Comparison of ENCODE assay signal across 8 cellular contexts in the genomic region with DNA sequence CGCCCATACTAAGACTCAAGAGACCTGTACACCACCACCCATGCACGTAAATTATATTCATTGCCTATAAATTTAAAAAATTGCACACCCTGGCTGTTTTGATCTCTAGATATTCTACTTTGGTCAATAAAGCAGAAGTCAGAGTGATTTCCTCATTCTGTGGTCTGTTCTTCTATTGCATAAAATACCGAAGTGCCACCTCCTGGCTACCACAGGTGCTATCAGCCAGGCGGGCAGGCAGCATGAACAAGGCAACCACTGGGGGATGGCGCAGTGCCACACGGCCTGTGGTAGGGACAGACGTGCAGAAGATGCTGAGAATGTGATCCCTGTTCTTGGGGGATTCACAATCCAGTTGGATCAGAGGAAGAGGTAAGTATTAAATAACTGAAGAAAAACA.
DNase-seq lines count a peak whose midpoint lies in the region; ATAC-seq, FAIRE-seq and TF ChIP-seq lines count a peak whose summit lies in the region.

No MANE protein-coding gene starts in this region.

- no peak overlapping the region for H2AK5ac ChIP-seq in H1 (ENCODE audit: low read depth, low read length)

- no peaks in the 10 kb centered on the region for H4K20me1 ChIP-seq in H1 (replicated peaks in 1 of 2; ENCODE audit: control insufficient read depth in 1 of 2, insufficient read depth in 2 of 2, low read length in 2 of 2)

- no peak overlapping the region for H3K14ac ChIP-seq in H1 (ENCODE audit: insufficient read length)

- no peak overlapping the region for H2BK15ac ChIP-seq in H1 (ENCODE audit: low read length)

- no peak overlapping the region for H2BK20ac ChIP-seq in H1 (ENCODE audit: low read length)

- no peak overlapping the region for H2BK120ac ChIP-seq in H1 (replicated peaks; ENCODE audit: low read depth, low read length)

- no peak overlapping the region for H3K23ac ChIP-seq in H1 (ENCODE audit: insufficient read length)

- H3K4ac ChIP-seq in H1 (replicated peaks; ENCODE audit: insufficient read length, low read depth, low read length) = no peak overlapping the region

- H4K5ac ChIP-seq in H1 (ENCODE audit: insufficient read length, low read depth, low read length) = no peak overlapping the region

- H3K36me3 ChIP-seq in H1 (ENCODE audit: control insufficient read depth in 2 of 4, insufficient read depth in 4 of 4, low read length in 3 of 4) = no peaks in the 10 kb centered on the region; a peak in 1 of 8 replicates

- TF ChIP-seq CTCF in A549 (IDR thresholded peaks at IDR 0.05) (0 out of 3 replicates have a peak, but pooled peaks have one; percentile 22), H1 (IDR thresholded peaks at IDR 0.05; ENCODE audit: control extremely low read depth in 1 of 3, insufficient read depth in 1 of 3, low read depth in 1 of 3, low read length in 3 of 3) (peak; percentile 39 to 49 (median 46))

- no peak overlapping the region for H3K4me2 ChIP-seq in A549
- no peak overlapping the region for H3K4me2 ChIP-seq in H1 (ENCODE audit: insufficient read depth in 1 of 2, low read depth in 2 of 2, low read length in 2 of 2)

- H3K4me1 ChIP-seq in A549 (no peaks in the 10 kb centered on the region), H1 (replicated peaks in 1 of 4; ENCODE audit: control insufficient read depth in 3 of 4, insufficient read depth in 4 of 4, low read length in 3 of 4) (no peaks in the 10 kb centered on the region)

- CTCF ChIA-PET in A549 (lab: Yijun Ruan, JAX) (no interaction called here), H1 (lab: Charles Lee; ENCODE audit: partially characterized antibody) (interaction anchor here (1.3 kb wide), 1 partner anchor 50 kb away, joined by 3 read pairs; no protein-coding TSS in a partner anchor)

- H2AFZ ChIP-seq in H1 (ENCODE audit: low read length) = no peak overlapping the region

- TF ChIP-seq RAD21 in A549 (conservative IDR thresholded peaks at IDR 0.05 in 1 of 2, IDR thresholded peaks at IDR 0.05 in 1 of 2) = peak; percentile 14 to 39; a peak in 2 of 5 replicates
- peak in 1 of 2 experiments; percentile 50; a peak in 2 of 4 replicates for TF ChIP-seq RAD21 in H1 (IDR thresholded peaks at IDR 0.05 in 1 of 2, conservative IDR thresholded peaks at IDR 0.05 in 1 of 2; ENCODE audit: low read depth in 2 of 2, low read length in 2 of 2)

- DNase-seq in A549 (ENCODE audit: low read depth in 1 of 2, low spot score in 1 of 2) (peak in 1 of 2 experiments; percentile 52), GM19240 (ENCODE audit: insufficient read length, low spot score) (peak; percentile 19), NCI-H2107 (lab: John Stamatoyannopoulos, UW) (peak; percentile 38), H1 (ENCODE audit: low read depth in 1 of 2, low spot score in 2 of 2) (no peak), NCI-H1048 (lab: John Stamatoyannopoulos, UW) (no peak)
- DNase-seq in activated CD4-positive, alpha-beta T cell treated with anti-CD3 and anti-CD28 coated beads, Interleukin-2, amount 50 U/mL, for 48 hours = peak; percentile 75 to 78
- peak; percentile 42 to 47 for DNase-seq in stimulated activated CD4-positive, alpha-beta T cell treated with anti-CD3 and anti-CD28 coated beads, Interleukin-15, amount 100 ng/mL, for 1 hour (ENCODE audit: low read depth in 1 of 2, low spot score in 1 of 2)

- H3K18ac ChIP-seq in H1 (ENCODE audit: extremely low read depth, low read length) = no peak overlapping the region

- ATAC-seq in A549 (peak; percentile 89 to 92; a peak in 5 of 6 replicates), HG03045 (IDR thresholded peaks at IDR 0.05; ENCODE audit: unreplicated experiment) (no peak)

- FAIRE-seq in A549 (lab: Jason Lieb, UNC) = no peak
- FAIRE-seq in H1 (lab: Jason Lieb, UNC) = no peak

- POLR2A ChIA-PET in A549 (lab: Yijun Ruan, JAX) = no interaction called here
- POLR2A ChIA-PET in H1 (lab: Charles Lee; ENCODE audit: partially characterized antibody) = no interaction called here

- H3K4me3 ChIP-seq in A549 (no peak overlapping the region), H1 (ENCODE audit: extremely low read depth in 1 of 4, insufficient read depth in 2 of 4, low read depth in 3 of 4, low read length in 4 of 4) (no peak overlapping the region)

- no peak overlapping the region for H4K91ac ChIP-seq in H1 (replicated peaks; ENCODE audit: insufficient read length, low read length)

- no peaks in the 10 kb centered on the region for H3K27me3 ChIP-seq in H1 (replicated peaks in 1 of 4; ENCODE audit: control insufficient read depth in 3 of 4, extremely low read depth in 1 of 4, insufficient read depth in 3 of 4, low read length in 3 of 4)

- no peak overlapping the region for H2BK5ac ChIP-seq in H1 (ENCODE audit: low read depth, low read length)

- no peak overlapping the region for H4K8ac ChIP-seq in H1 (ENCODE audit: extremely low read depth, insufficient read depth, low read length)

- 63% methylated on average over 7 of the region's 7 CpGs for WGBS in A549 (ENCODE audit: missing lambda C conversion rate)
- WGBS in H1 (ENCODE audit: extremely low coverage in 1 of 2, insufficient coverage in 1 of 2, insufficient read length in 1 of 2, insufficient replicate concordance in 2 of 2, low coverage in 1 of 2, low lambda C conversion rate in 2 of 2, missing lambda C conversion rate in 1 of 2), 2 experiments = 87% methylated on average over 7 of the region's 7 CpGs; no CpG with 5 or more reads in 1 of the 2 experiments

- no peaks in the 10 kb centered on the region for H3K79me2 ChIP-seq in H1 (ENCODE audit: control insufficient read depth in 1 of 2, insufficient read depth in 2 of 2, low read length in 2 of 2)

- TF ChIP-seq POLR2A in A549 (IDR thresholded peaks at IDR 0.05; ENCODE audit: low read length) (no peak), H1 (IDR thresholded peaks at IDR 0.05; ENCODE audit: control extremely low read depth in 1 of 2, low read depth in 2 of 2, low read length in 2 of 2) (no peak)

- TF ChIP-seq EP300 in A549 (IDR thresholded peaks at IDR 0.05) (no peak), H1 (IDR thresholded peaks at IDR 0.05; ENCODE audit: borderline replicate concordance in 1 of 2, low read depth in 2 of 2, low read length in 2 of 2) (no peak)

- H3K56ac ChIP-seq in H1 (replicated peaks; ENCODE audit: insufficient read length, low read depth, low read length) = no peak overlapping the region

- H2BK12ac ChIP-seq in H1 (ENCODE audit: low read depth, low read length) = no peak overlapping the region

- no peaks in the 10 kb centered on the region for H3K23me2 ChIP-seq in H1 (ENCODE audit: low read depth, low read length)

- no peak overlapping the region for H3K27ac ChIP-seq in A549
- H3K27ac ChIP-seq in H1 (ENCODE audit: low read depth, low read length) = no peak overlapping the region

- no peak overlapping the region for H3K9ac ChIP-seq in H1 (replicated peaks in 1 of 4; ENCODE audit: extremely low read depth in 1 of 4, low read depth in 3 of 4, low read length in 3 of 4)

- H3K9me3 ChIP-seq in A549 = no peaks in the 10 kb centered on the region
- H3K9me3 ChIP-seq in H1 (ENCODE audit: insufficient read depth in 2 of 2, low read depth in 1 of 2, low read length in 1 of 2) = no peaks in the 10 kb centered on the region

- H3K79me1 ChIP-seq in H1 (ENCODE audit: low read depth, low read length) = no peaks in the 10 kb centered on the region

TF ChIP-seq in A549, 52 proteins besides CTCF, POLR2A, EP300 and RAD21:
- TF ChIP-seq GATA3 (IDR thresholded peaks at IDR 0.05; ENCODE audit: borderline replicate concordance) (no peak), ZSCAN20 (CRISPR knock-in tag; IDR thresholded peaks at IDR 0.05) (no peak), HES2 (IDR thresholded peaks at IDR 0.05) (no peak), RFX5 (IDR thresholded peaks at IDR 0.05) (no peak), SMC3 (IDR thresholded peaks at IDR 0.05) (peak; percentile 29; the same call in 2 of the 3 replicates)

TF ChIP-seq in H1, 55 proteins besides CTCF, POLR2A, EP300 and RAD21:
- TF ChIP-seq BACH1 (IDR thresholded peaks at IDR 0.05; ENCODE audit: low read length) = no peak

Comparison
In these comparisons a context has a peak if more than half of its experiments do, and no peak if none do; other contexts are left out.
1. DNase-seq: peak in GM19240 (single experiment), NCI-H2107 (single experiment), activated CD4-positive, alpha-beta T cell treated with anti-CD3 and anti-CD28 coated beads, Interleukin-2, amount 50 U/mL, for 48 hours (2 of 2) and stimulated activated CD4-positive, alpha-beta T cell treated with anti-CD3 and anti-CD28 coated beads, Interleukin-15, amount 100 ng/mL, for 1 hour (2 of 2); none in H1 (0 of 2) and NCI-H1048 (single experiment).
2. Of the 18 proteins assayed by ChIP-seq in both H1 and A549: peak only in H1: none; only in A549: none; in both: CTCF; in neither: 16; mixed calls (peak in some experiments, not most) for 1.